ENCODE assay signal across 8 cellular contexts in the genomic region with DNA sequence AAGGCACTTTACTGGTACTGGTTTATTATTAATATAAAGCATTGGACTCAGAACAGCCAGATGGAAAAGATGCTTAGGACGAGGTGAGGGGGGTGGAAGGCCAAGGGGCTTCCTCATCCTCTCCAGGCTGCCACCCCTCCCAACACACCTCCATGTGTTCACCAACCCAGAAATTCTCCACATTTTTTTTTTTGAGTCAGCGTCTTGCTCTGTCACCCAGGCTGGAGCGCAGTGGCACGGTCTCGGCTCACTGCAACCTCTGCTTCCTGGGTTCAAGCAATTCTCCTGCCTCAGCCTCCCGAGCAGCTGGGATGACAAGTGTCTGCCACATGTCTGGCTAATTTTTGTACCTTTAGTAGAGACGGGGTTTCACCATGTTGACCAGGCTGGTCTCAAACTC. TPM values are rescaled to one million over a fixed set of nuclear protein-coding genes. Genes with fewer than 3 reads are reported as not detected.
DNase-seq lines count a peak whose midpoint lies in the region; ATAC-seq and TF ChIP-seq lines count a peak whose summit lies in the region.
"Not testable (repeated sequence)": the region's sequence is repeated elsewhere in the genome, so short reads cannot be mapped to it uniquely, and the experiment has no call there.

No MANE protein-coding gene starts in this region.

- H3K27me3 Mint-ChIP-seq in T-helper 17 cell; activated T-helper 17 cell treated with anti-CD3 and anti-CD28 coated beads, Interleukin-2, amount 50 U/mL, for 72 hours: not testable (repeated sequence)
- H3K27me3 Mint-ChIP-seq in central memory CD8-positive, alpha-beta T cell, result peaks cover 19% of the 10 kb centered on the region
- H3K27me3 Mint-ChIP-seq in memory B cell, result peaks cover 13% of the 10 kb centered on the region

- DNase-seq in AG04450 (ENCODE audit: low read depth, low spot score); T-helper 17 cell; central memory CD8-positive, alpha-beta T cell (ENCODE audit: low spot score in 2 of 2); memory B cell (ENCODE audit: low spot score in 2 of 2); skeletal muscle cell (ENCODE audit: low read depth): not testable (repeated sequence)
- peak; percentile 43 for DNase-seq in ELR (ENCODE audit: low read depth)

- H3K36me3 ChIP-seq in subcutaneous abdominal adipose tissue (ENCODE audit: control insufficient read depth in 5 of 5, insufficient read depth in 5 of 5, low read length in 5 of 5), result not testable (repeated sequence)

- not testable (repeated sequence) for ATAC-seq in T-helper 17 cell; central memory CD8-positive, alpha-beta T cell (replicated peaks; ENCODE audit: extremely low read depth, poor library complexity, severe bottlenecking); memory B cell (ENCODE audit: low read depth)
- peak; percentile 18 for ATAC-seq in activated T-helper 17 cell treated with anti-CD3 and anti-CD28 coated beads, Interleukin-2, amount 50 U/mL, for 72 hours (replicated peaks)

- not testable (repeated sequence) for H3K9ac ChIP-seq in subcutaneous abdominal adipose tissue (ENCODE audit: low read length in 5 of 5)

- peaks cover 8 to 68% (median 58%) of the 10 kb centered on the region in 5 donors for H3K4me1 ChIP-seq in subcutaneous abdominal adipose tissue (ENCODE audit: control insufficient read depth in 5 of 5, insufficient read depth in 5 of 5, low read length in 5 of 5)

- peak overlapping the region; percentile 21 for H3K27ac ChIP-seq in AG04450 (ENCODE audit: low read depth, low read length)
- H3K27ac ChIP-seq in subcutaneous abdominal adipose tissue (ENCODE audit: low read depth, low read length), result peak overlapping the region; percentile 89

- H3K27me3 ChIP-seq in AG04450 (ENCODE audit: control insufficient read depth, insufficient read depth, low read length); subcutaneous abdominal adipose tissue (ENCODE audit: control insufficient read depth in 5 of 5, insufficient read depth in 4 of 5, low read length in 5 of 5): not testable (repeated sequence)

- not testable (repeated sequence) for H3K4me3 ChIP-seq in AG04450 (ENCODE audit: low read depth, low read length)
- H3K4me3 ChIP-seq in skeletal muscle cell (ENCODE audit: low read depth, low read length), result peak overlapping the region; percentile 40
- H3K4me3 ChIP-seq in subcutaneous abdominal adipose tissue (ENCODE audit: low read depth in 1 of 5, low read length in 5 of 5), result peak overlapping the region in 1 of 5 donors; percentile 53

- POLR2A ChIA-PET in AG04450 (lab: Yijun Ruan, JAX), result not testable (repeated sequence)

- H3K9me3 Mint-ChIP-seq in activated T-helper 17 cell treated with anti-CD3 and anti-CD28 coated beads, Interleukin-2, amount 50 U/mL, for 72 hours; central memory CD8-positive, alpha-beta T cell; memory B cell: not testable (repeated sequence)

- H3K36me3 Mint-ChIP-seq in T-helper 17 cell (ENCODE audit: low read depth); central memory CD8-positive, alpha-beta T cell (ENCODE audit: insufficient read depth); memory B cell: not testable (repeated sequence)
- peaks cover 37% of the 10 kb centered on the region for H3K36me3 Mint-ChIP-seq in activated T-helper 17 cell treated with anti-CD3 and anti-CD28 coated beads, Interleukin-2, amount 50 U/mL, for 72 hours (ENCODE audit: low read depth)

- peak overlapping the region; percentile 97 for H3K27ac Mint-ChIP-seq in T-helper 17 cell
- peak overlapping the region; percentile 97 for H3K27ac Mint-ChIP-seq in activated T-helper 17 cell treated with anti-CD3 and anti-CD28 coated beads, Interleukin-2, amount 50 U/mL, for 72 hours
- peak overlapping the region; percentile 35 for H3K27ac Mint-ChIP-seq in central memory CD8-positive, alpha-beta T cell (ENCODE audit: low read depth)
- not testable (repeated sequence) for H3K27ac Mint-ChIP-seq in memory B cell

- TF ChIP-seq CTCF in AG04450 (IDR thresholded peaks at IDR 0.05; ENCODE audit: low read depth, low read length), result not testable (repeated sequence)

- H3K4me3 Mint-ChIP-seq in T-helper 17 cell, result peak overlapping the region; percentile 94
- peak overlapping the region; percentile 83 for H3K4me3 Mint-ChIP-seq in activated T-helper 17 cell treated with anti-CD3 and anti-CD28 coated beads, Interleukin-2, amount 50 U/mL, for 72 hours
- peak overlapping the region; percentile 93 for H3K4me3 Mint-ChIP-seq in central memory CD8-positive, alpha-beta T cell
- peak overlapping the region; percentile 39 for H3K4me3 Mint-ChIP-seq in memory B cell

- CTCF ChIA-PET in AG04450 (lab: Charles Lee), result interaction anchor here (0.7 to 1.1 kb wide), 2 partner anchors 9 to 55 kb away, joined by 6 to 8 read pairs; no protein-coding TSS in a partner anchor

- not testable (repeated sequence) for H3K9me3 ChIP-seq in AG04450 (ENCODE audit: control insufficient read depth, insufficient read depth, low read length); T-helper 17 cell (ENCODE audit: control insufficient read depth, low read length, poor library complexity, severe bottlenecking); subcutaneous abdominal adipose tissue (ENCODE audit: control insufficient read depth in 5 of 5, low read length in 5 of 5)

- H3K4me1 Mint-ChIP-seq in T-helper 17 cell (peaks cover 58% of the 10 kb centered on the region), memory B cell (peaks cover 33% of the 10 kb centered on the region)
- peaks cover 34% of the 10 kb centered on the region for H3K4me1 Mint-ChIP-seq in activated T-helper 17 cell treated with anti-CD3 and anti-CD28 coated beads, Interleukin-2, amount 50 U/mL, for 72 hours
- H3K4me1 Mint-ChIP-seq in central memory CD8-positive, alpha-beta T cell, result peaks cover 38% of the 10 kb centered on the region

RNA-seq across cellular contexts. Expression of gene RBM17, which starts 53.4 kb away (rescaled TPM):
- polyA plus RNA-seq in AG04450 (2011; rRNA removed), result 38.9 and 45.0 TPM in 2 replicates
- polyA minus RNA-seq in AG04450 (2011; rRNA and poly(A)+ RNA removed), result 19.6 and 20.0 TPM in 2 replicates
- total RNA-seq in T-helper 17 cell, result 100 to 1,000 TPM; 133 to 146 TPM
- total RNA-seq in activated T-helper 17 cell treated with anti-CD3 and anti-CD28 coated beads, Interleukin-2, amount 50 U/mL, for 72 hours, result 100 to 1,000 TPM; 157 to 253 TPM

Comparison
In these comparisons a context has a peak if more than half of its experiments do, and no peak if none do; other contexts are left out.
1. H3K4me3 Mint-ChIP-seq: peak in every context shown above with its lines; median percentile 94 in T-helper 17 cell; 93 in central memory CD8-positive, alpha-beta T cell; 83 in activated T-helper 17 cell treated with anti-CD3 and anti-CD28 coated beads, Interleukin-2, amount 50 U/mL, for 72 hours; 39 in memory B cell.